In genomic region chr17:64291268-64291851, GRCh38 we compare ENCODE assay signal across 10 cellular contexts. TPM values are rescaled to one million over a fixed set of nuclear protein-coding genes. Genes with fewer than 3 reads are reported as not detected.
A peak's percentile ranks its signal among the peaks of the same experiment; 100 is the strongest.
DNase-seq lines count a peak whose midpoint lies in the region; ATAC-seq, FAIRE-seq and TF ChIP-seq lines count a peak whose summit lies in the region.
"Had no signal": no experiment of that assay in that cellular context is flagged by ENCODE, and none has a peak within 500 bp of the region (broad histone marks: within the 10 kb centered on the region; RNA-seq: fewer than 3 reads in every experiment).

No MANE protein-coding gene starts in this region.

- H4K20me1 ChIP-seq in endothelial cell of umbilical vein (replicated peaks; ENCODE audit: control insufficient read depth, extremely low read depth, insufficient read depth, low read length) = no peaks in the 10 kb centered on the region

- H3K36me3 ChIP-seq in Caco-2 (ENCODE audit: control insufficient read depth, insufficient read depth, low read length) (no peaks in the 10 kb centered on the region), endothelial cell of umbilical vein (ENCODE audit: control insufficient read depth in 2 of 2, extremely low read depth in 1 of 2, insufficient read depth in 2 of 2, low read length in 2 of 2) (no peaks in the 10 kb centered on the region)

- no peak overlapping the region for H3K4me2 ChIP-seq in endothelial cell of umbilical vein (ENCODE audit: insufficient read depth, low read length)

- no peaks in the 10 kb centered on the region for H3K9me3 Mint-ChIP-seq in Caco-2 (ENCODE audit: unreplicated experiment)

- no peak overlapping the region for H3K4me3 Mint-ChIP-seq in Caco-2 (ENCODE audit: unreplicated experiment)
- H3K4me3 Mint-ChIP-seq: activated naive CD4-positive, alpha-beta T cell treated with anti-CD3 and anti-CD28 coated beads, Interleukin-2, amount 10 ng/mL, durations not matched to agents 7 days and 5 days had no signal

- intact Hi-C loops in Caco-2 (cut with micrococcal nuclease; ENCODE audit: unreplicated experiment) (no loop called here), endothelial cell of umbilical vein (cut with micrococcal nuclease) (no loop called here)

- dilution Hi-C loops in endothelial cell of umbilical vein (cut with MboI; ENCODE audit: extremely low pct_ligation_motif_present, low sequenced_read_pairs) = no loop called here

- H3K4me3 ChIP-seq in Caco-2 (ENCODE audit: low read depth, low read length) (no peak overlapping the region), NB4 (ENCODE audit: low read depth, low read length) (no peak overlapping the region), endothelial cell of umbilical vein (replicated peaks in 1 of 3; ENCODE audit: insufficient read depth in 1 of 3, low read depth in 1 of 3, low read length in 3 of 3) (no peak overlapping the region)

- TF ChIP-seq POLR2A in NB4 (IDR thresholded peaks at IDR 0.05; ENCODE audit: extremely low read depth, insufficient read length) (no peak), endothelial cell of umbilical vein (IDR thresholded peaks at IDR 0.05; ENCODE audit: low read depth, low read length) (no peak)

- no peaks in the 10 kb centered on the region for H3K9me3 ChIP-seq in Caco-2
- no peaks in the 10 kb centered on the region for H3K9me3 ChIP-seq in endothelial cell of umbilical vein (replicated peaks; ENCODE audit: control insufficient read depth, insufficient read depth, low read length)

- no peak overlapping the region for H3K9ac ChIP-seq in endothelial cell of umbilical vein (replicated peaks; ENCODE audit: extremely low read depth, insufficient read depth, low read length)

- BruUV-seq in Caco-2 (replicated peaks; lab: Mats Ljungman, UMichigan) = no TSS peak
- no TSS peak for BruUV-seq in endothelial cell of umbilical vein (replicated peaks; lab: Mats Ljungman, UMichigan)

- no peak overlapping the region for H3K27ac Mint-ChIP-seq in Caco-2 (ENCODE audit: unreplicated experiment)
- H3K27ac Mint-ChIP-seq: activated naive CD4-positive, alpha-beta T cell treated with anti-CD3 and anti-CD28 coated beads, Interleukin-2, amount 10 ng/mL, durations not matched to agents 7 days and 5 days had no signal

- H2AFZ ChIP-seq in endothelial cell of umbilical vein (ENCODE audit: low read depth, low read length) = no peak overlapping the region

- H3K27me3 ChIP-seq in Caco-2 (replicated peaks; ENCODE audit: control insufficient read depth, insufficient read depth, low read length) (no peaks in the 10 kb centered on the region), endothelial cell of umbilical vein (ENCODE audit: control insufficient read depth in 2 of 2, insufficient read depth in 2 of 2, low read length in 2 of 2) (no peaks in the 10 kb centered on the region)

- CTCF ChIA-PET in Caco-2 (lab: Charles Lee) = interaction anchor here (0.5 to 2.0 kb wide), 12 partner anchors 8 to 442 kb away, joined by 3 to 13 read pairs (median 5); no protein-coding TSS in a partner anchor
- CTCF ChIA-PET in endothelial cell of umbilical vein (lab: Charles Lee) = interaction anchor here (0.7 to 3.4 kb wide), 10 partner anchors 9 to 404 kb away, joined by 3 to 22 read pairs (median 5); no protein-coding TSS in a partner anchor

- peak in 1 of 2 experiments; percentile 66 for DNase-seq in Caco-2
- DNase-seq in NB4 (ENCODE audit: low read depth) = peak; percentile 53
- no peak for DNase-seq in endothelial cell of umbilical vein (ENCODE audit: low read depth, low spot score)
- DNase-seq in NCI-H446 (lab: John Stamatoyannopoulos, UW) = no peak
- DNase-seq: activated naive CD4-positive, alpha-beta T cell treated with anti-CD3 and anti-CD28 coated beads, Interleukin-2, amount 10 ng/mL, durations not matched to agents 7 days and 5 days; head of caudate nucleus had no signal

- no peaks in the 10 kb centered on the region for H3K36me3 Mint-ChIP-seq in Caco-2 (ENCODE audit: insufficient read depth, unreplicated experiment)

- ATAC-seq in HG02938 (IDR thresholded peaks at IDR 0.05; ENCODE audit: unreplicated experiment) = no peak
- ATAC-seq in GM19455 (IDR thresholded peaks at IDR 0.05; ENCODE audit: unreplicated experiment) = no peak
- no peak for ATAC-seq in HG03442 (IDR thresholded peaks at IDR 0.05; ENCODE audit: unreplicated experiment)

- H3K79me2 ChIP-seq in endothelial cell of umbilical vein (ENCODE audit: control insufficient read depth, insufficient read depth, low read length) = no peaks in the 10 kb centered on the region

- no peaks in the 10 kb centered on the region for H3K4me1 ChIP-seq in Caco-2
- no peaks in the 10 kb centered on the region for H3K4me1 ChIP-seq in endothelial cell of umbilical vein (ENCODE audit: control insufficient read depth, extremely low read depth, insufficient read depth, low read length)

- POLR2A ChIA-PET in Caco-2 (lab: Charles Lee) (no interaction called here), endothelial cell of umbilical vein (lab: Charles Lee) (no interaction called here)

- H3K9me1 ChIP-seq in endothelial cell of umbilical vein (replicated peaks; ENCODE audit: control insufficient read depth, extremely low read depth, insufficient read depth, low read length) = no peaks in the 10 kb centered on the region

- FAIRE-seq in endothelial cell of umbilical vein (lab: Jason Lieb, UNC) = peak; percentile 59

- H3K27ac ChIP-seq in 22Rv1 (no peak overlapping the region), endothelial cell of umbilical vein (ENCODE audit: insufficient read depth, low read depth, low read length) (no peak overlapping the region)

- peaks cover 3% of the 10 kb centered on the region for H3K4me1 Mint-ChIP-seq in Caco-2 (ENCODE audit: low read depth, unreplicated experiment)
- H3K4me1 Mint-ChIP-seq: activated naive CD4-positive, alpha-beta T cell treated with anti-CD3 and anti-CD28 coated beads, Interleukin-2, amount 10 ng/mL, durations not matched to agents 7 days and 5 days had no signal

- TF ChIP-seq CTCF in 22Rv1 (IDR thresholded peaks at IDR 0.05) (peak; percentile 82), Caco-2 (IDR thresholded peaks at IDR 0.05; ENCODE audit: insufficient read depth in 1 of 2, low read depth in 1 of 2, low read length in 1 of 2, severe bottlenecking in 1 of 2, unreplicated experiment in 1 of 2) (peak; percentile 59 to 69), NB4 (IDR thresholded peaks at IDR 0.05; ENCODE audit: low read depth, low read length) (peak; percentile 46), endothelial cell of umbilical vein (IDR thresholded peaks at IDR 0.05; ENCODE audit: extremely low read depth in 1 of 2, insufficient read depth in 1 of 2, low read depth in 1 of 2, low read length in 2 of 2) (peak in 1 of 2 donors; percentile 48)

- no peaks in the 10 kb centered on the region for H3K27me3 Mint-ChIP-seq in Caco-2 (ENCODE audit: insufficient read depth, unreplicated experiment)

TF ChIP-seq in endothelial cell of umbilical vein, 7 proteins besides CTCF, POLR2A, EP300 and RAD21:
- TF ChIP-seq POLR2AphosphoS5 (IDR thresholded peaks at IDR 0.05; ENCODE audit: insufficient read depth, low read depth, low read length) = no peak
- no peak for TF ChIP-seq FOS (IDR thresholded peaks at IDR 0.05; ENCODE audit: borderline replicate concordance, insufficient read depth, low read length)
- TF ChIP-seq JUN (IDR thresholded peaks at IDR 0.05; ENCODE audit: borderline replicate concordance, insufficient read depth, insufficient read length, low read depth) = no peak
- no peak for TF ChIP-seq MYC (IDR thresholded peaks at IDR 0.05; ENCODE audit: low read depth, low read length)
- TF ChIP-seq, protein P1, sequence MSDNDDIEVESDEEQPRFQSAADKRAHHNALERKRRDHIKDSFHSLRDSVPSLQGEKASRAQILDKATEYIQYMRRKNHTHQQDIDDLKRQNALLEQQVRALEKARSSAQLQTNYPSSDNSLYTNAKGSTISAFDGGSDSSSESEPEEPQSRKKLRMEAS (IDR thresholded peaks at IDR 0.05; ENCODE audit: insufficient read depth, insufficient read length) = no peak
- no peak for TF ChIP-seq GATA2 (IDR thresholded peaks at IDR 0.05; ENCODE audit: insufficient read depth, insufficient read length, low read depth, low read length)
- TF ChIP-seq EZH2 (IDR thresholded peaks at IDR 0.05; ENCODE audit: borderline replicate concordance, low read depth, low read length, severe bottlenecking) = no peak

RNA-seq across cellular contexts. Expression of gene TEX2, which starts 28.3 kb away (rescaled TPM):
- total RNA-seq in Caco-2 (2022) (19.3 and 20.2 TPM in 2 replicates), endothelial cell of umbilical vein (21.7 and 25.8 TPM in 2 replicates)
- polyA plus RNA-seq in endothelial cell of umbilical vein = 12.5 and 13.3 TPM in 2 replicates
- 14.5 and 15.7 TPM in 2 replicates for polyA plus RNA-seq in endothelial cell of umbilical vein (2011; cell fraction: cytosol; rRNA removed)
- polyA plus RNA-seq in endothelial cell of umbilical vein (2011; cell fraction: nucleus; rRNA removed) = 19.2 and 20.3 TPM in 2 replicates
- polyA plus RNA-seq in endothelial cell of umbilical vein (2012) = 17.4 and 20.3 TPM in 2 replicates
- 27.3 and 32.4 TPM in 2 replicates for polyA minus RNA-seq in endothelial cell of umbilical vein
- 14.3 TPM for polyA minus RNA-seq in endothelial cell of umbilical vein (2011; cell fraction: cytosol; rRNA and poly(A)+ RNA removed)
- polyA minus RNA-seq in endothelial cell of umbilical vein (2011; cell fraction: nucleus; rRNA and poly(A)+ RNA removed) = 15.1 and 20.7 TPM in 2 replicates
